ENCODE assay signal across 8 cellular contexts in genomic region chr11:1694064-1694845, GRCh38. TPM values are rescaled to one million over a fixed set of nuclear protein-coding genes. Genes with fewer than 3 reads are reported as not detected.
DNase-seq lines count a peak whose midpoint lies in the region; ATAC-seq and TF ChIP-seq lines count a peak whose summit lies in the region.

No MANE protein-coding gene starts in this region.

- H3K4ac ChIP-seq in trophoblast cell (ENCODE audit: low read depth, low read length) = no peak overlapping the region

- no CpG with 5 or more reads among the region's 45 CpGs for WGBS in trophoblast cell (ENCODE audit: extremely low coverage, insufficient coverage, insufficient read length)

- H3K79me1 ChIP-seq in trophoblast cell (ENCODE audit: low read length) = peaks cover 3% of the 10 kb centered on the region

- TF ChIP-seq CTCF in tibial artery (IDR thresholded peaks at IDR 0.05) = peak; percentile 94 to 97

- DNase-seq in AG08395 (ENCODE audit: low spot score) = peak; percentile 93
- peak; percentile 79 for DNase-seq in MV-4-11 (lab: John Stamatoyannopoulos, UW)
- peak; percentile 76 for DNase-seq in SW480 (ENCODE audit: low spot score)
- peak; percentile 91 for DNase-seq in adipocyte (ENCODE audit: low read depth)
- peak; percentile 88 for DNase-seq in left cardiac atrium
- peak; percentile 67 to 91 for DNase-seq in trophoblast cell
- DNase-seq in tibial artery = peak; percentile 74 to 88

- H3K23ac ChIP-seq in trophoblast cell (ENCODE audit: low read length) = no peak overlapping the region

- peaks cover 6% of the 10 kb centered on the region for H3K9me3 ChIP-seq in adipocyte (ENCODE audit: control insufficient read depth, low read length)
- peaks cover 2% of the 10 kb centered on the region for H3K9me3 ChIP-seq in trophoblast cell (ENCODE audit: insufficient read depth, low read depth, low read length)
- H3K9me3 ChIP-seq in tibial artery = no peaks in the 10 kb centered on the region

- H2AFZ ChIP-seq in trophoblast cell (ENCODE audit: insufficient read depth, low read length, poor library complexity) = peak overlapping the region; percentile 74

- H2BK120ac ChIP-seq in trophoblast cell (ENCODE audit: insufficient read depth, low read length, poor library complexity) = no peak overlapping the region

- H3K27ac ChIP-seq in trophoblast cell (ENCODE audit: low read depth, low read length) = no peak overlapping the region
- H3K27ac ChIP-seq in tibial artery = peak overlapping the region; percentile 35 to 57

- peak overlapping the region; percentile 4 for H3K14ac ChIP-seq in trophoblast cell (ENCODE audit: low read length)

- peak overlapping the region; percentile 92 for H4K8ac ChIP-seq in trophoblast cell (ENCODE audit: low read depth, low read length)

- H4K12ac ChIP-seq in trophoblast cell (ENCODE audit: low read depth, low read length) = peak overlapping the region; percentile 3

- H3K4me2 ChIP-seq in trophoblast cell (ENCODE audit: low read length) = peak overlapping the region; percentile 75

- H3K4me1 ChIP-seq in adipocyte (ENCODE audit: control insufficient read depth, insufficient read depth, low read length) (no peaks in the 10 kb centered on the region), trophoblast cell (ENCODE audit: control insufficient read depth in 1 of 2, insufficient read depth in 2 of 2, low read length in 2 of 2) (peaks cover 5 to 6% of the 10 kb centered on the region in 2 experiments), tibial artery (peaks cover 0 to 19% (median 10%) of the 10 kb centered on the region in 4 donors)

- H3K27me3 ChIP-seq in adipocyte (replicated peaks; ENCODE audit: control insufficient read depth, insufficient read depth, low read length) (peaks cover 67% of the 10 kb centered on the region), trophoblast cell (ENCODE audit: insufficient read depth, low read length) (no peaks in the 10 kb centered on the region), tibial artery (peaks cover 0 to 8% of the 10 kb centered on the region in 2 donors)

- H3K36me3 ChIP-seq in adipocyte (ENCODE audit: control insufficient read depth, insufficient read depth, low read length, severe bottlenecking) = no peaks in the 10 kb centered on the region
- H3K36me3 ChIP-seq in trophoblast cell (ENCODE audit: control insufficient read depth in 1 of 2, insufficient read depth in 2 of 2, low read length in 2 of 2) = no peaks in the 10 kb centered on the region
- H3K36me3 ChIP-seq in tibial artery = no peaks in the 10 kb centered on the region

- H3K18ac ChIP-seq in trophoblast cell (ENCODE audit: low read length) = no peak overlapping the region

- H3K79me2 ChIP-seq in trophoblast cell (ENCODE audit: control insufficient read depth, insufficient read depth, low read length, poor library complexity) = no peaks in the 10 kb centered on the region

- H2BK12ac ChIP-seq in trophoblast cell (ENCODE audit: low read length) = no peak overlapping the region

- H3K4me3 ChIP-seq in adipocyte (ENCODE audit: low read length) (no peak overlapping the region), trophoblast cell (ENCODE audit: low read depth, low read length) (no peak overlapping the region), tibial artery (peak overlapping the region in 1 of 2 donors; percentile 48)

- peak overlapping the region; percentile 25 for H4K91ac ChIP-seq in trophoblast cell (ENCODE audit: low read depth, low read length)

- H3K9ac ChIP-seq in adipocyte (ENCODE audit: low read length) = no peak overlapping the region
- H3K9ac ChIP-seq in trophoblast cell (ENCODE audit: low read length) = no peak overlapping the region

- ATAC-seq in GM19372 (IDR thresholded peaks at IDR 0.05; ENCODE audit: low read depth, unreplicated experiment) (peak; percentile 56), left cardiac atrium (peak; percentile 97)

- intact Hi-C loops in left cardiac atrium (cut with DNase I) = loop anchor here (1.0 to 5.0 kb wide), 5 partner anchors 42 to 459 kb away; no protein-coding TSS in a partner anchor
- intact Hi-C loops in tibial artery (cut with DNase I; ENCODE audit: low total_unique reads) = loop anchor here (5.0 to 10.0 kb wide), 2 partner anchors 42 to 81 kb away; no protein-coding TSS in a partner anchor

- no peak overlapping the region for H2BK5ac ChIP-seq in trophoblast cell (ENCODE audit: low read depth, low read length, poor library complexity)

- no peak overlapping the region for H2AK5ac ChIP-seq in trophoblast cell (ENCODE audit: low read length)

RNA-seq across cellular contexts. Expression of gene KRTAP5-6, which starts 2.7 kb away (rescaled TPM):
- not detected for total RNA-seq in left cardiac atrium
- not detected in 2 replicates for polyA plus RNA-seq in trophoblast cell (2013)

RNA-seq across cellular contexts. Expression of gene IFITM10, which starts 56.1 kb away (rescaled TPM):
- under 1 TPM; 0.27 to 0.76 TPM for total RNA-seq in left cardiac atrium
- 1.0 and 1.3 TPM in 2 replicates for polyA plus RNA-seq in trophoblast cell (2013)
